ENCODE assay signal across 8 cellular contexts in genomic region chr5:41843456-41844112, GRCh38. TPM values are rescaled to one million over a fixed set of nuclear protein-coding genes. Genes with fewer than 3 reads are reported as not detected.
A peak's percentile ranks its signal among the peaks of the same experiment; 100 is the strongest.
DNase-seq lines count a peak whose midpoint lies in the region; ATAC-seq, FAIRE-seq and TF ChIP-seq lines count a peak whose summit lies in the region.

No MANE protein-coding gene starts in this region.

- no peak overlapping the region for H3K27ac Mint-ChIP-seq in activated naive CD4-positive, alpha-beta T cell treated with anti-CD3 and anti-CD28 coated beads for 36 hours

- H3K4me1 ChIP-seq in HCT116 (ENCODE audit: control insufficient read depth in 1 of 2, insufficient read depth in 2 of 2, low read length in 2 of 2) (no peaks in the 10 kb centered on the region), Loucy (ENCODE audit: insufficient read depth, low read length, poor library complexity, severe bottlenecking) (no peaks in the 10 kb centered on the region), H1 (replicated peaks in 1 of 4; ENCODE audit: control insufficient read depth in 3 of 4, insufficient read depth in 4 of 4, low read length in 3 of 4) (no peaks in the 10 kb centered on the region)

- intact Hi-C loops in activated naive CD4-positive, alpha-beta T cell treated with anti-CD3 and anti-CD28 coated beads for 36 hours (cut with micrococcal nuclease), result loop anchor here (1.0 to 5.0 kb wide), 4 partner anchors 96 to 939 kb away; no protein-coding TSS in a partner anchor
- intact Hi-C loops in HCT116 (cut with micrococcal nuclease) (loop anchor here (1.0 to 2.0 kb wide), 3 partner anchors 135 to 939 kb away; no protein-coding TSS in a partner anchor), lower leg skin (cut with DNase I; ENCODE audit: low total_unique reads) (no loop called here)

- no peak overlapping the region for H4K5ac ChIP-seq in H1 (ENCODE audit: insufficient read length, low read depth, low read length)

- H3K9me3 ChIP-seq in HCT116 (ENCODE audit: control insufficient read depth in 1 of 2, insufficient read depth in 1 of 2, low read depth in 1 of 2, low read length in 2 of 2), result no peaks in the 10 kb centered on the region
- no peaks in the 10 kb centered on the region for H3K9me3 ChIP-seq in Loucy (ENCODE audit: insufficient read depth, low read depth, low read length)
- no peaks in the 10 kb centered on the region for H3K9me3 ChIP-seq in H1 (ENCODE audit: insufficient read depth in 2 of 2, low read depth in 1 of 2, low read length in 1 of 2)

- H2BK20ac ChIP-seq in H1 (ENCODE audit: low read length), result no peak overlapping the region

- TF ChIP-seq RAD21 in HCT116 (IDR thresholded peaks at IDR 0.05; ENCODE audit: low read depth) (peak; percentile 80), H1 (IDR thresholded peaks at IDR 0.05 in 1 of 2, conservative IDR thresholded peaks at IDR 0.05 in 1 of 2; ENCODE audit: low read depth in 2 of 2, low read length in 2 of 2) (peak; percentile 83)

- H2BK5ac ChIP-seq in H1 (ENCODE audit: low read depth, low read length), result no peak overlapping the region

- no TSS peak for BruUV-seq in HCT116 (replicated peaks; lab: Mats Ljungman, UMichigan)

- no peak overlapping the region for H3K4ac ChIP-seq in H1 (replicated peaks; ENCODE audit: insufficient read length, low read depth, low read length)

- H3K36me3 Mint-ChIP-seq in activated naive CD4-positive, alpha-beta T cell treated with anti-CD3 and anti-CD28 coated beads for 36 hours (ENCODE audit: low read depth), result peaks cover 22% of the 10 kb centered on the region

- H3K4me3 ChIP-seq in HCT116 (replicated peaks in 1 of 2; ENCODE audit: low read depth in 1 of 2, low read length in 2 of 2) (no peak overlapping the region), Loucy (ENCODE audit: low read length, poor library complexity, severe bottlenecking) (no peak overlapping the region), H1 (ENCODE audit: extremely low read depth in 1 of 4, insufficient read depth in 2 of 4, low read depth in 3 of 4, low read length in 4 of 4) (no peak overlapping the region), lower leg skin (ENCODE audit: low read depth, poor library complexity, severe bottlenecking) (no peak overlapping the region)

- H3K56ac ChIP-seq in H1 (replicated peaks; ENCODE audit: insufficient read length, low read depth, low read length), result no peak overlapping the region

- no peak overlapping the region for H2BK12ac ChIP-seq in H1 (ENCODE audit: low read depth, low read length)

- TF ChIP-seq EP300 in H1 (IDR thresholded peaks at IDR 0.05; ENCODE audit: borderline replicate concordance in 1 of 2, low read depth in 2 of 2, low read length in 2 of 2), result no peak

- no peak overlapping the region for H3K23ac ChIP-seq in H1 (ENCODE audit: insufficient read length)

- no peak overlapping the region for H2AFZ ChIP-seq in HCT116 (ENCODE audit: low read depth, low read length, poor library complexity, severe bottlenecking)
- H2AFZ ChIP-seq in Loucy (ENCODE audit: low read length), result no peak overlapping the region
- H2AFZ ChIP-seq in H1 (ENCODE audit: low read length), result no peak overlapping the region

- POLR2A ChIA-PET in HCT116 (lab: Charles Lee), result no interaction called here
- POLR2A ChIA-PET in H1 (lab: Charles Lee; ENCODE audit: partially characterized antibody), result no interaction called here

- 45% methylated on average over 5 of the region's 5 CpGs; no CpG with 5 or more reads in 1 of the 2 experiments for WGBS in H1 (ENCODE audit: extremely low coverage in 1 of 2, insufficient coverage in 1 of 2, insufficient read length in 1 of 2, insufficient replicate concordance in 2 of 2, low coverage in 1 of 2, low lambda C conversion rate in 2 of 2, missing lambda C conversion rate in 1 of 2), 2 experiments
- whole genome bisulfite sequencing in lower leg skin, 2 donors, result 33 to 38% methylated on average over 5 of the region's 5 CpGs

- no peak overlapping the region for H3K18ac ChIP-seq in H1 (ENCODE audit: extremely low read depth, low read length)

- RAD21 ChIA-PET in HCT116 (lab: Charles Lee; ENCODE audit: low non-redundant PET in 1 of 2, low total read pairs in 2 of 2, uncharacterized antibody in 2 of 2, unreplicated experiment in 2 of 2), result interaction anchor here in 1 of 2 experiments (1.1 kb wide), 1 partner anchor 136 kb away, joined by 3 read pairs; no protein-coding TSS in a partner anchor

- CTCF ChIA-PET in activated naive CD4-positive, alpha-beta T cell treated with anti-CD3 and anti-CD28 coated beads for 36 hours (lab: Charles Lee), result interaction anchor here (0.7 to 3.8 kb wide), 13 partner anchors 9 to 1919 kb away, joined by 3 to 27 read pairs (median 4); no protein-coding TSS in a partner anchor
- CTCF ChIA-PET in HCT116 (lab: Charles Lee), result interaction anchor here (0.6 to 2.2 kb wide), 16 partner anchors 9 to 939 kb away, joined by 3 to 28 read pairs (median 3); no protein-coding TSS in a partner anchor
- CTCF ChIA-PET in H1 (lab: Charles Lee; ENCODE audit: partially characterized antibody), result interaction anchor here (0.6 to 5.7 kb wide), 23 partner anchors 9 to 574 kb away, joined by 3 to 49 read pairs (median 4); no protein-coding TSS in a partner anchor

- peak; percentile 54; the same call in 1 of the 2 replicates for ATAC-seq in HCT116

- no peak overlapping the region for H3K14ac ChIP-seq in H1 (ENCODE audit: insufficient read length)

- peak; percentile 36 for DNase-seq in activated naive CD4-positive, alpha-beta T cell treated with anti-CD3 and anti-CD28 coated beads for 36 hours
- no peak for DNase-seq in activated naive CD4-positive, alpha-beta T cell treated with Interleukin-2 at 50 U/mL for 16 hours
- DNase-seq in HCT116 (ENCODE audit: low read depth, low spot score) (peak; percentile 37), RCC 7860 (ENCODE audit: low spot score) (peak; percentile 54), H1 (ENCODE audit: low read depth in 1 of 2, low spot score in 2 of 2) (no peak), midbrain (lab: John Stamatoyannopoulos, UW) (peak; percentile 67), lower leg skin (ENCODE audit: low spot score in 2 of 2) (no peak)

- no peaks in the 10 kb centered on the region for H3K79me1 ChIP-seq in H1 (ENCODE audit: low read depth, low read length)

- no peak overlapping the region for H3K4me2 ChIP-seq in HCT116 (ENCODE audit: low read length)
- no peak overlapping the region for H3K4me2 ChIP-seq in Loucy (ENCODE audit: low read depth, low read length, poor library complexity, severe bottlenecking)
- H3K4me2 ChIP-seq in H1 (ENCODE audit: insufficient read depth in 1 of 2, low read depth in 2 of 2, low read length in 2 of 2), result no peak overlapping the region

- H3K4me1 Mint-ChIP-seq in activated naive CD4-positive, alpha-beta T cell treated with anti-CD3 and anti-CD28 coated beads for 36 hours (ENCODE audit: low read depth), result peaks cover 13% of the 10 kb centered on the region

- H3K9me2 ChIP-seq in HCT116 (ENCODE audit: insufficient read depth) (no peaks in the 10 kb centered on the region), Loucy (replicated peaks; ENCODE audit: low read depth, low read length) (no peaks in the 10 kb centered on the region)

- H3K23me2 ChIP-seq in H1 (ENCODE audit: low read depth, low read length), result no peaks in the 10 kb centered on the region

- no peaks in the 10 kb centered on the region for H3F3A ChIP-seq in Loucy (ENCODE audit: low read depth)

- H2BK15ac ChIP-seq in H1 (ENCODE audit: low read length), result no peak overlapping the region

- TF ChIP-seq CTCF in HCT116 (IDR thresholded peaks at IDR 0.05 in 2 of 3, conservative IDR thresholded peaks at IDR 0.05 in 1 of 3; ENCODE audit: borderline replicate concordance in 1 of 3, insufficient read depth in 1 of 3, low read depth in 2 of 3, low read length in 2 of 3) (peak; percentile 71 to 89 (median 73)), Loucy (conservative IDR thresholded peaks at IDR 0.05; ENCODE audit: low read length) (peak; percentile 95), H1 (IDR thresholded peaks at IDR 0.05; ENCODE audit: control extremely low read depth in 1 of 3, insufficient read depth in 1 of 3, low read depth in 1 of 3, low read length in 3 of 3) (peak in 2 of 3 experiments; percentile 57 to 58; a peak in 3 of 4 replicates), lower leg skin (IDR thresholded peaks at IDR 0.05) (no peak)

- H2AK5ac ChIP-seq in H1 (ENCODE audit: low read depth, low read length), result no peak overlapping the region

- H3K36me3 ChIP-seq in HCT116 (ENCODE audit: control insufficient read depth in 1 of 2, insufficient read depth in 2 of 2, low read length in 2 of 2) (peaks cover 0 to 11% of the 10 kb centered on the region in 2 experiments; a peak in 1 of 4 replicates), Loucy (ENCODE audit: insufficient read depth, low read length) (peaks cover 39% of the 10 kb centered on the region; the same call in 1 of the 2 replicates), H1 (ENCODE audit: control insufficient read depth in 2 of 4, insufficient read depth in 4 of 4, low read length in 3 of 4) (peaks cover 0 to 5% (median 0%) of the 10 kb centered on the region in 4 experiments; a peak in 2 of 8 replicates)

- H3K27me3 ChIP-seq in HCT116 (ENCODE audit: insufficient read depth, low read length) (no peaks in the 10 kb centered on the region), Loucy (ENCODE audit: insufficient read depth, low read length, poor library complexity, severe bottlenecking) (no peaks in the 10 kb centered on the region), H1 (replicated peaks in 1 of 4; ENCODE audit: control insufficient read depth in 3 of 4, extremely low read depth in 1 of 4, insufficient read depth in 3 of 4, low read length in 3 of 4) (no peaks in the 10 kb centered on the region)

- no peaks in the 10 kb centered on the region for H3K79me2 ChIP-seq in HCT116 (ENCODE audit: insufficient read depth, low read length)
- no peaks in the 10 kb centered on the region for H3K79me2 ChIP-seq in Loucy (ENCODE audit: insufficient read depth, low read length)
- H3K79me2 ChIP-seq in H1 (ENCODE audit: control insufficient read depth in 1 of 2, insufficient read depth in 2 of 2, low read length in 2 of 2), result no peaks in the 10 kb centered on the region

- no peak overlapping the region for H3K4me3 Mint-ChIP-seq in activated naive CD4-positive, alpha-beta T cell treated with anti-CD3 and anti-CD28 coated beads for 36 hours

- no peaks in the 10 kb centered on the region for H3K9me3 Mint-ChIP-seq in activated naive CD4-positive, alpha-beta T cell treated with anti-CD3 and anti-CD28 coated beads for 36 hours

- no peaks in the 10 kb centered on the region for H3K27me3 Mint-ChIP-seq in activated naive CD4-positive, alpha-beta T cell treated with anti-CD3 and anti-CD28 coated beads for 36 hours (ENCODE audit: low read depth)

- H3K9ac ChIP-seq in HCT116 (ENCODE audit: low read length), result no peak overlapping the region
- no peak overlapping the region for H3K9ac ChIP-seq in Loucy (ENCODE audit: low read depth, low read length, poor library complexity, severe bottlenecking)
- H3K9ac ChIP-seq in H1 (replicated peaks in 1 of 4; ENCODE audit: extremely low read depth in 1 of 4, low read depth in 3 of 4, low read length in 3 of 4), result no peak overlapping the region

- FAIRE-seq in RCC 7860 (lab: Jason Lieb, UNC), result peak; percentile 91
- FAIRE-seq in H1 (lab: Jason Lieb, UNC), result peak; percentile 78

- no peak overlapping the region for H2BK120ac ChIP-seq in H1 (replicated peaks; ENCODE audit: low read depth, low read length)

- no peak overlapping the region for H4K8ac ChIP-seq in H1 (ENCODE audit: extremely low read depth, insufficient read depth, low read length)

- H4K91ac ChIP-seq in H1 (replicated peaks; ENCODE audit: insufficient read length, low read length), result no peak overlapping the region

- no peak overlapping the region for H3K27ac ChIP-seq in HCT116 (ENCODE audit: low read depth, low read length)
- H3K27ac ChIP-seq in H1 (ENCODE audit: low read depth, low read length), result no peak overlapping the region

- TF ChIP-seq POLR2A in HCT116 (IDR thresholded peaks at IDR 0.05; ENCODE audit: borderline replicate concordance, extremely low read depth, insufficient read depth, insufficient read length), result no peak
- TF ChIP-seq POLR2A in H1 (IDR thresholded peaks at IDR 0.05; ENCODE audit: control extremely low read depth in 1 of 2, low read depth in 2 of 2, low read length in 2 of 2), result no peak
- TF ChIP-seq POLR2A in lower leg skin (IDR thresholded peaks at IDR 0.05), result no peak

- H4K20me1 ChIP-seq in HCT116 (ENCODE audit: insufficient read depth) (no peaks in the 10 kb centered on the region), Loucy (ENCODE audit: insufficient read depth, low read length, poor library complexity, severe bottlenecking) (no peaks in the 10 kb centered on the region), H1 (replicated peaks in 1 of 2; ENCODE audit: control insufficient read depth in 1 of 2, insufficient read depth in 2 of 2, low read length in 2 of 2) (no peaks in the 10 kb centered on the region)

RNA-seq across cellular contexts. Expression of gene OXCT1, which starts 26.6 kb away (rescaled TPM):
- total RNA-seq in activated naive CD4-positive, alpha-beta T cell treated with anti-CD3 and anti-CD28 coated beads for 36 hours, result 10 to 100 TPM; 76.1 to 78.8 TPM
- total RNA-seq in HCT116 (2021; ENCODE audit: unreplicated experiment) (28.1 TPM), lower leg skin (10 to 100 TPM; 19.0 to 28.8 (median 20.9) TPM)
- 21.5 and 28.5 TPM in 2 replicates for polyA plus RNA-seq in HCT116 (2012)
- 25.8 and 28.2 TPM in 2 replicates for total RNA-seq in H1 (2021; fragmentation: NEBNext Ultra II Directional; extraction: Animal tissue kit (Norgen Biotek cat#: 25700))
- 5.2 and 10.1 TPM in 2 replicates for polyA plus RNA-seq in H1 (2011; rRNA removed)
- polyA plus RNA-seq in H1 (2011; cell fraction: cytosol; rRNA removed), result 11.8 TPM
- polyA plus RNA-seq in H1 (2011; cell fraction: nucleus; rRNA removed), result 8.4 TPM
- 24.7 to 39.8 TPM (median 25.8 TPM) in 4 replicates for polyA plus RNA-seq in H1 (2012, experiment 1 of 2)
- polyA plus RNA-seq in H1 (2012, experiment 2 of 2), result 2.2 TPM
- polyA plus RNA-seq in H1 (2013, experiment 1 of 2), result 13.5 TPM
- polyA plus RNA-seq in H1 (2013, experiment 2 of 2), result 13.7 TPM
- polyA minus RNA-seq in H1 (2011; rRNA and poly(A)+ RNA removed), result 13.0 and 20.7 TPM in 2 replicates
- polyA minus RNA-seq in H1 (2011; cell fraction: cytosol; rRNA and poly(A)+ RNA removed), result 13.1 TPM
- polyA minus RNA-seq in H1 (2011; cell fraction: nucleus; rRNA and poly(A)+ RNA removed), result 19.8 TPM

Comparison
In these comparisons a context has a peak if more than half of its experiments do, and no peak if none do; other contexts are left out.
1. DNase-seq: peak in activated naive CD4-positive, alpha-beta T cell treated with anti-CD3 and anti-CD28 coated beads for 36 hours (single experiment), HCT116 (single experiment), RCC 7860 (single experiment) and midbrain (single experiment); none in activated naive CD4-positive, alpha-beta T cell treated with Interleukin-2 at 50 U/mL for 16 hours (single experiment), H1 (0 of 2) and lower leg skin (0 of 2).
2. CTCF ChIP-seq: peak in HCT116 (3 of 3), Loucy (single experiment) and H1 (2 of 3); none in lower leg skin (0 of 3).